Comparison of ENCODE assay signal across 24 cellular contexts in the genomic region with DNA sequence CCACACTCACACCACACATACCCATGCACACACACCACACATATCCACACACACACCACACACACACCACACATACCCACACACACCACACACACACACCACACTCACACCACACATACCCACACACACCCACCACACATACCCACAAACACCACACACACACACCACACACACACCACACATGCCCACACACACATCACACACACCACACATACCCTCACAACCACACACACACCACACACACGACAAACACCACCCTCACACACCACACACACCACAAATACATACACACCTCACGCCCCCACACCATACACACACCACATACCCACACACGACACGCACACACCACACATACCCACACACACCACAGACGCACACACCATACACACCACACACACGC.
"Had no signal": no experiment of that assay in that cellular context is flagged by ENCODE, and none has a peak within 500 bp of the region (broad histone marks: within the 10 kb centered on the region; RNA-seq: fewer than 3 reads in every experiment).

No MANE protein-coding gene starts in this region.

- H3K4me3 Mint-ChIP-seq: activated naive CD8-positive, alpha-beta T cell treated with anti-CD3 and anti-CD28 coated beads for 36 hours; activated T-cell treated with anti-CD3 and anti-CD28 coated beads, Interleukin-2, amount 50 U/mL, for 24 hours; activated T-helper 17 cell treated with anti-CD3 and anti-CD28 coated beads, Interleukin-2, amount 50 U/mL, for 72 hours; naive B cell; stimulated activated naive CD8-positive, alpha-beta T cell treated with anti-CD3 and anti-CD28 coated beads, Interleukin-15, amount 100 ng/mL, for 72 hours; T-cell had no signal

- H3K27ac Mint-ChIP-seq: activated naive CD8-positive, alpha-beta T cell treated with anti-CD3 and anti-CD28 coated beads for 36 hours; activated T-cell treated with anti-CD3 and anti-CD28 coated beads, Interleukin-2, amount 50 U/mL, for 24 hours; activated T-helper 17 cell treated with anti-CD3 and anti-CD28 coated beads, Interleukin-2, amount 50 U/mL, for 72 hours; naive B cell; stimulated activated naive CD8-positive, alpha-beta T cell treated with anti-CD3 and anti-CD28 coated beads, Interleukin-15, amount 100 ng/mL, for 72 hours; T-cell had no signal

- H3K9me3 ChIP-seq: heart right ventricle, lower lobe of right lung, neutrophil, ovary, psoas muscle, right atrium auricular region, tibial artery, uterus had no signal

- H3K36me3 ChIP-seq: heart right ventricle, lower lobe of right lung, neutrophil, ovary, right atrium auricular region, tibial artery, uterus, WERI-Rb-1 had no signal

- H3K27ac ChIP-seq: heart right ventricle, lower lobe of right lung, neutrophil, ovary, psoas muscle, right atrium auricular region, uterus, WERI-Rb-1 had no signal

- H3K27me3 Mint-ChIP-seq: stimulated activated naive CD8-positive, alpha-beta T cell treated with anti-CD3 and anti-CD28 coated beads, Interleukin-15, amount 100 ng/mL, for 72 hours had no signal

- H3K4me1 ChIP-seq: lower lobe of right lung, psoas muscle, right atrium auricular region, uterus had no signal

- H3K36me3 Mint-ChIP-seq: activated naive CD8-positive, alpha-beta T cell treated with anti-CD3 and anti-CD28 coated beads for 36 hours; naive B cell; T-cell had no signal

- DNase-seq: activated CD8-positive, alpha-beta memory T cell treated with anti-CD3 and anti-CD28 coated beads for 24 hours; activated CD8-positive, alpha-beta memory T cell treated with anti-CD3 and anti-CD28 coated beads, Interleukin-2, amount 50 U/mL, for 4 hours; activated naive CD4-positive, alpha-beta T cell treated with Interleukin-2 at 50 U/mL for 16 hours; activated naive CD8-positive, alpha-beta T cell treated with anti-CD3 and anti-CD28 coated beads for 36 hours; activated T-cell treated with anti-CD3 and anti-CD28 coated beads, Interleukin-2, amount 50 U/mL, for 24 hours; cerebellar nuclear complex; cortex of kidney; heart right ventricle; lower lobe of right lung; naive B cell; ovary; psoas muscle; stimulated activated CD4-positive, alpha-beta T cell treated with anti-CD3 and anti-CD28 coated beads, Interleukin-12 subunit alpha, Interleukin-12 subunit beta, amount 100 ng/mL, for 4 hours; stimulated activated CD4-positive, alpha-beta T cell treated with anti-CD3 and anti-CD28 coated beads, Interleukin-4, amount 100 ng/mL, for 4 hours; stimulated activated naive CD8-positive, alpha-beta T cell treated with anti-CD3 and anti-CD28 coated beads, Interleukin-15, amount 100 ng/mL, for 72 hours; T-cell; tibial artery; uterus; WERI-Rb-1 had no signal

- H3K4me1 Mint-ChIP-seq: activated naive CD8-positive, alpha-beta T cell treated with anti-CD3 and anti-CD28 coated beads for 36 hours; activated T-helper 17 cell treated with anti-CD3 and anti-CD28 coated beads, Interleukin-2, amount 50 U/mL, for 72 hours; naive B cell; stimulated activated naive CD8-positive, alpha-beta T cell treated with anti-CD3 and anti-CD28 coated beads, Interleukin-15, amount 100 ng/mL, for 72 hours; T-cell had no signal

- H3K27me3 ChIP-seq: heart right ventricle, neutrophil, ovary, right atrium auricular region, tibial artery, uterus had no signal

- FAIRE-seq: keratinocyte, TTC549 had no signal

- H3K4me3 ChIP-seq: heart right ventricle, lower lobe of right lung, ovary, psoas muscle, right atrium auricular region, tibial artery, uterus had no signal

- ATAC-seq: activated T-helper 17 cell treated with anti-CD3 and anti-CD28 coated beads, Interleukin-2, amount 50 U/mL, for 72 hours; heart right ventricle; psoas muscle; stimulated activated naive CD8-positive, alpha-beta T cell treated with anti-CD3 and anti-CD28 coated beads, Interleukin-15, amount 100 ng/mL, for 72 hours; T-cell had no signal
